In genomic region chr2:36965751-36966369, GRCh38 we compare ENCODE assay signal across 8 cellular contexts. TPM values are rescaled to one million over a fixed set of nuclear protein-coding genes. Genes with fewer than 3 reads are reported as not detected.
DNase-seq lines count a peak whose midpoint lies in the region; FAIRE-seq and TF ChIP-seq lines count a peak whose summit lies in the region.

No MANE protein-coding gene starts in this region.

- no peaks in the 10 kb centered on the region for H3F3A ChIP-seq in Loucy (ENCODE audit: low read depth)

- H3K9me3 ChIP-seq in Loucy (ENCODE audit: insufficient read depth, low read depth, low read length) = no peaks in the 10 kb centered on the region
- no peaks in the 10 kb centered on the region for H3K9me3 ChIP-seq in mononuclear cell (ENCODE audit: low read depth, low read length)

- no peaks in the 10 kb centered on the region for H3K9me2 ChIP-seq in Loucy (replicated peaks; ENCODE audit: low read depth, low read length)

- CTCF ChIA-PET in GM10248 (lab: Yijun Ruan, JAX) = no interaction called here

- peak overlapping the region; percentile 88 for H3K4me2 ChIP-seq in Loucy (ENCODE audit: low read depth, low read length, poor library complexity, severe bottlenecking)

- peaks cover 52% of the 10 kb centered on the region for H3K79me2 ChIP-seq in Loucy (ENCODE audit: insufficient read depth, low read length)

- peaks cover 17% of the 10 kb centered on the region for H4K20me1 ChIP-seq in Loucy (ENCODE audit: insufficient read depth, low read length, poor library complexity, severe bottlenecking)

- peak; percentile 56 for DNase-seq in GM10248 (ENCODE audit: extremely low spot score)
- peak; percentile 18 for DNase-seq in H54 (ENCODE audit: insufficient read length, low spot score)
- DNase-seq in activated CD4-positive, alpha-beta T cell treated with anti-CD3 and anti-CD28 coated beads for 48 hours = peak; percentile 51
- peak; percentile 15 for DNase-seq in effector CD4-positive, alpha-beta T cell
- peak; percentile 57 for DNase-seq in stimulated activated naive CD4-positive, alpha-beta T cell treated with Interleukin-2 at 50 U/mL for 16 hours (lab: John Stamatoyannopoulos, UW)
- DNase-seq in cerebellar nuclear complex (lab: John Stamatoyannopoulos, UW) = no peak

- no peak for TF ChIP-seq CTCF in GM10248 (IDR thresholded peaks at IDR 0.05; ENCODE audit: control extremely low read depth, extremely low read depth, low read depth, missing control alignments)
- no peak for TF ChIP-seq CTCF in Loucy (conservative IDR thresholded peaks at IDR 0.05; ENCODE audit: low read length)

- H3K27me3 ChIP-seq in Loucy (ENCODE audit: insufficient read depth, low read length, poor library complexity, severe bottlenecking) (no peaks in the 10 kb centered on the region), mononuclear cell (ENCODE audit: insufficient read depth, low read length) (no peaks in the 10 kb centered on the region)

- H3K4me3 ChIP-seq in Loucy (ENCODE audit: low read length, poor library complexity, severe bottlenecking) = peak overlapping the region; percentile 91
- peak overlapping the region; percentile 83 for H3K4me3 ChIP-seq in mononuclear cell (ENCODE audit: low read length)

- no peaks in the 10 kb centered on the region for H3K36me3 ChIP-seq in Loucy (ENCODE audit: insufficient read depth, low read length)

- H3K4me1 ChIP-seq in Loucy (ENCODE audit: insufficient read depth, low read length, poor library complexity, severe bottlenecking) = peaks cover 49% of the 10 kb centered on the region
- H3K4me1 ChIP-seq in mononuclear cell (ENCODE audit: insufficient read depth, low read length) = peaks cover 29% of the 10 kb centered on the region

- peak overlapping the region; percentile 78 for H3K9ac ChIP-seq in Loucy (ENCODE audit: low read depth, low read length, poor library complexity, severe bottlenecking)

- H2AFZ ChIP-seq in Loucy (ENCODE audit: low read length) = peak overlapping the region; percentile 67

- FAIRE-seq in H54 (lab: Jason Lieb, UNC) = no peak

- POLR2A ChIA-PET in GM10248 (lab: Yijun Ruan, JAX) = no interaction called here

- no peak for TF ChIP-seq POLR2A in H54 (IDR thresholded peaks at IDR 0.05; ENCODE audit: low read depth, low read length)

RNA-seq across cellular contexts. Expression of gene STRN, which starts 0.5 kb away (rescaled TPM):
- total RNA-seq in mononuclear cell = 18.5 TPM

Comparison
In these comparisons a context has a peak if more than half of its experiments do, and no peak if none do; other contexts are left out.
1. DNase-seq: peak in GM10248 (single experiment), H54 (single experiment), activated CD4-positive, alpha-beta T cell treated with anti-CD3 and anti-CD28 coated beads for 48 hours (single experiment), effector CD4-positive, alpha-beta T cell (single experiment) and stimulated activated naive CD4-positive, alpha-beta T cell treated with Interleukin-2 at 50 U/mL for 16 hours (single experiment); none in cerebellar nuclear complex (0 of 2).